In genomic region chr2:226984461-226985226, GRCh38 we compare ENCODE assay signal across 8 cellular contexts.
DNase-seq lines count a peak whose midpoint lies in the region; ATAC-seq and TF ChIP-seq lines count a peak whose summit lies in the region.

No MANE protein-coding gene starts in this region.

- no peak for TF ChIP-seq EP300 in suprapubic skin (IDR thresholded peaks at IDR 0.05)

- ATAC-seq in GM19463 (IDR thresholded peaks at IDR 0.05; ENCODE audit: unreplicated experiment) = peak; percentile 98
- peak; percentile 94 for ATAC-seq in HG03439 (IDR thresholded peaks at IDR 0.05; ENCODE audit: unreplicated experiment)
- ATAC-seq in omental fat pad (ENCODE audit: low FRiP score) = no peak

- no peak for TF ChIP-seq CTCF in dorsolateral prefrontal cortex (IDR thresholded peaks at IDR 0.05 in 54 of 56, conservative IDR thresholded peaks at IDR 0.05 in 2 of 56; ENCODE audit: low read depth in 1 of 56, partially characterized antibody in 56 of 56)
- TF ChIP-seq CTCF in suprapubic skin (IDR thresholded peaks at IDR 0.05) = no peak
- TF ChIP-seq CTCF in omental fat pad (IDR thresholded peaks at IDR 0.05) = no peak

- H3K27me3 ChIP-seq in dorsolateral prefrontal cortex (no peaks in the 10 kb centered on the region), suprapubic skin (no peaks in the 10 kb centered on the region)

- peak; percentile 56 for DNase-seq in ELF-1 (ENCODE audit: low read depth, low spot score)
- DNase-seq in dorsolateral prefrontal cortex = no peak
- no peak for DNase-seq in suprapubic skin (ENCODE audit: low spot score in 2 of 2)
- no peak for DNase-seq in ecto neural progenitor cell (ENCODE audit: low spot score)
- no peak for DNase-seq in AG08395 (ENCODE audit: low spot score)
- no peak for DNase-seq in omental fat pad (ENCODE audit: low spot score)

- no peaks in the 10 kb centered on the region for H3K36me3 ChIP-seq in suprapubic skin

- WGBS in suprapubic skin = 63% methylated on average over 8 of the region's 8 CpGs

- intact Hi-C loops in dorsolateral prefrontal cortex (cut with DNase I) = loop anchor here (1.0 to 10.0 kb wide), 7 partner anchors 150 to 1317 kb away; no protein-coding TSS in a partner anchor

- H3K27ac ChIP-seq in dorsolateral prefrontal cortex (peak overlapping the region in 57 of 59 donors; percentile 10 to 91 (median 78)), suprapubic skin (peak overlapping the region; percentile 39)

- no peak for TF ChIP-seq POLR2A in suprapubic skin (IDR thresholded peaks at IDR 0.05)

- H3K4me3 ChIP-seq in dorsolateral prefrontal cortex (peak overlapping the region in 20 of 59 donors; percentile 1 to 50 (median 24)), suprapubic skin (no peak overlapping the region)

- H3K9me3 ChIP-seq in suprapubic skin = no peaks in the 10 kb centered on the region

- H3K4me1 ChIP-seq in suprapubic skin = peaks cover 16% of the 10 kb centered on the region
